Comparison of ENCODE assay signal across 16 cellular contexts in genomic region chr17:9488556-9488955, GRCh38.
"Had no signal": no experiment of that assay in that cellular context is flagged by ENCODE, and none has a peak within 500 bp of the region (broad histone marks: within the 10 kb centered on the region; RNA-seq: fewer than 3 reads in every experiment).

No MANE protein-coding gene starts in this region.

- H3K9me3 ChIP-seq: ovary, right atrium auricular region, suprapubic skin, tibial artery, upper lobe of left lung had no signal

- H3K9me3 Mint-ChIP-seq: dendritic cell treated with granulocyte-macrophage colony-stimulating factor and Interleukin-4, amounts not matched to agents 40 ng/mL and 50 ng/mL, for 4 days; stimulated activated effector memory CD8-positive, alpha-beta T cell treated with anti-CD3 and anti-CD28 coated beads, Interleukin-12 subunit alpha, Interleukin-12 subunit beta, amount 100 ng/mL, for 72 hours had no signal

- H3K4me3 Mint-ChIP-seq: dendritic cell treated with granulocyte-macrophage colony-stimulating factor and Interleukin-4, amounts not matched to agents 40 ng/mL and 50 ng/mL, for 4 days; naive thymus-derived CD8-positive, alpha-beta T cell; neural crest cell; stimulated activated effector memory CD8-positive, alpha-beta T cell treated with anti-CD3 and anti-CD28 coated beads, Interleukin-12 subunit alpha, Interleukin-12 subunit beta, amount 100 ng/mL, for 72 hours had no signal

- H3K4me1 ChIP-seq: right atrium auricular region, suprapubic skin, tibial artery, upper lobe of left lung, uterus had no signal

- H3K4me3 ChIP-seq: hepatocyte, ovary, right atrium auricular region, suprapubic skin, tibial artery, upper lobe of left lung, uterus had no signal

- H2AFZ ChIP-seq: hepatocyte had no signal

- H3K4me2 ChIP-seq: hepatocyte had no signal

- H3K79me2 ChIP-seq: hepatocyte had no signal

- H3K27ac Mint-ChIP-seq: dendritic cell treated with granulocyte-macrophage colony-stimulating factor and Interleukin-4, amounts not matched to agents 40 ng/mL and 50 ng/mL, for 4 days; stimulated activated effector memory CD8-positive, alpha-beta T cell treated with anti-CD3 and anti-CD28 coated beads, Interleukin-12 subunit alpha, Interleukin-12 subunit beta, amount 100 ng/mL, for 72 hours had no signal

- DNase-seq: cerebellar nuclear complex; head of caudate nucleus; naive thymus-derived CD8-positive, alpha-beta T cell; ovary; stimulated activated CD4-positive, alpha-beta T cell treated with anti-CD3 and anti-CD28 coated beads, Interleukin-4, amount 100 ng/mL, for 1 hour; stimulated activated CD8-positive, alpha-beta memory T cell treated with anti-CD3 and anti-CD28 coated beads, Interleukin-4, amount 100 ng/mL, for 48 hours; stimulated activated naive CD8-positive, alpha-beta T cell treated with anti-CD3 and anti-CD28 coated beads, Interleukin-15, Interleukin-2, amounts not matched to agents 100 U/mL and 50 U/mL, for 24 hours; tibial artery; upper lobe of left lung; uterus had no signal

- H3K27me3 ChIP-seq: hepatocyte, ovary, right atrium auricular region, suprapubic skin, tibial artery, upper lobe of left lung, uterus had no signal

- ATAC-seq: naive thymus-derived CD8-positive, alpha-beta T cell; stimulated activated effector memory CD8-positive, alpha-beta T cell treated with anti-CD3 and anti-CD28 coated beads, Interleukin-12 subunit alpha, Interleukin-12 subunit beta, amount 100 ng/mL, for 72 hours; stimulated activated naive CD8-positive, alpha-beta T cell treated with anti-CD3 and anti-CD28 coated beads, Interleukin-15, Interleukin-2, amounts not matched to agents 100 U/mL and 50 U/mL, for 24 hours had no signal

- H3K36me3 ChIP-seq: ovary, uterus had no signal

- H3K27me3 Mint-ChIP-seq: dendritic cell treated with granulocyte-macrophage colony-stimulating factor and Interleukin-4, amounts not matched to agents 40 ng/mL and 50 ng/mL, for 4 days; naive thymus-derived CD8-positive, alpha-beta T cell had no signal

- H3K27ac ChIP-seq: hepatocyte, ovary, right atrium auricular region, suprapubic skin, tibial artery, upper lobe of left lung, uterus had no signal
